Comparison of ENCODE assay signal across 1 cellular context in the genomic region with DNA sequence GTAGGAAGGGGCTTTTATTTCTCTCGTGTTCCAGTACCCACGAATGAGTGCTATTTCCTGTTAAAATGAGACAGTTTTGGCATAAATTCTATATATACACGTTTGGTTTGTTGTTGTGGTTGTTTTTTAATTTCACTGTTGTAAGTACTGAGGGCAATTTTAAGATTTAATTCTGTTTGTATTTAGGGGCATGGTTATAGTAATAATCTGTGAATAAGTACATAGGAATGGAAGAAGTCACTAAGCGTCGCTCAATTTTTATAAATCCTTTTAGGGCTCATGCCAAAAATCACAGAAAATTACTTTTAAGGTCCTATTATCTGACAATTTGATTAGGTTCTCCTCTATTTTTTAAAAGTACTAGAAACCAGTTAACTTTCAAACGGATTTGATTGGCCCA.
TF ChIP-seq lines count a peak whose summit lies in the region.

No MANE protein-coding gene starts in this region.

TF ChIP-seq in endothelial cell of umbilical vein, 7 proteins besides CTCF, POLR2A, EP300 and RAD21:
- TF ChIP-seq FOS (IDR thresholded peaks at IDR 0.05; ENCODE audit: borderline replicate concordance, insufficient read depth, low read length) (no peak), JUN (IDR thresholded peaks at IDR 0.05; ENCODE audit: borderline replicate concordance, insufficient read depth, insufficient read length, low read depth) (no peak), POLR2AphosphoS5 (IDR thresholded peaks at IDR 0.05; ENCODE audit: insufficient read depth, low read depth, low read length) (no peak), EZH2 (IDR thresholded peaks at IDR 0.05; ENCODE audit: borderline replicate concordance, low read depth, low read length, severe bottlenecking) (no peak), GATA2 (IDR thresholded peaks at IDR 0.05; ENCODE audit: insufficient read depth, insufficient read length, low read depth, low read length) (no peak), MYC (IDR thresholded peaks at IDR 0.05; ENCODE audit: low read depth, low read length) (no peak)
- TF ChIP-seq, protein P1, sequence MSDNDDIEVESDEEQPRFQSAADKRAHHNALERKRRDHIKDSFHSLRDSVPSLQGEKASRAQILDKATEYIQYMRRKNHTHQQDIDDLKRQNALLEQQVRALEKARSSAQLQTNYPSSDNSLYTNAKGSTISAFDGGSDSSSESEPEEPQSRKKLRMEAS (IDR thresholded peaks at IDR 0.05; ENCODE audit: insufficient read depth, insufficient read length): no peak
